ENCODE assay signal across 28 cellular contexts in genomic region chr20:4853004-4853403, GRCh38. TPM values are rescaled to one million over a fixed set of nuclear protein-coding genes. Genes with fewer than 3 reads are reported as not detected.
"Had no signal": no experiment of that assay in that cellular context is flagged by ENCODE, and none has a peak within 500 bp of the region (broad histone marks: within the 10 kb centered on the region; RNA-seq: fewer than 3 reads in every experiment).

No MANE protein-coding gene starts in this region.

- DNase-seq: activated CD4-positive, alpha-beta memory T cell treated with anti-CD3 and anti-CD28 coated beads, Interleukin-2, amount 10 ng/mL, durations not matched to agents 7 days and 5 days; activated CD4-positive, alpha-beta T cell treated with anti-CD3 and anti-CD28 coated beads for 36 hours; activated CD4-positive, alpha-beta T cell treated with anti-CD3 and anti-CD28 coated beads, Interleukin-2, amount 10 ng/mL, durations not matched to agents 24 days and 14 days; activated CD4-positive, alpha-beta T cell treated with anti-CD3 and anti-CD28 coated beads, Interleukin-2, amount 50 U/mL, for 4 hours; activated CD4-positive, CD25-positive, alpha-beta regulatory T cell; activated CD4-positive, CD25-positive, alpha-beta regulatory T cell treated with anti-CD3 and anti-CD28 coated beads, Interleukin-2, amount 50 U/mL, for 72 hours; activated effector memory CD4-positive, alpha-beta T cell treated with anti-CD3 and anti-CD28 coated beads, Interleukin-2, amount 50 U/mL, for 16 hours; activated naive CD4-positive, alpha-beta T cell treated with anti-CD3 and anti-CD28 coated beads for 36 hours; activated naive CD8-positive, alpha-beta T cell treated with anti-CD3 and anti-CD28 coated beads for 36 hours; activated naive CD8-positive, alpha-beta T cell treated with anti-CD3 and anti-CD28 coated beads, Interleukin-2, amount 50 U/mL, for 24 hours; activated T-cell treated with anti-CD3 and anti-CD28 coated beads, Interleukin-2, amount 50 U/mL, for 1 hour; activated T-cell treated with anti-CD3 and anti-CD28 coated beads, Interleukin-2, amount 50 U/mL, for 48 hours; amygdala; aorta; central memory CD4-positive, alpha-beta T cell; cerebellar nuclear complex; colonic mucosa; effector CD8-positive, alpha-beta T cell; foreskin keratinocyte; gastrocnemius medialis; SW 1271; T-cell; T1000 had no signal

- H3K27me3 ChIP-seq: adrenal gland, breast epithelium, cardiac muscle cell, colonic mucosa, foreskin keratinocyte, gastrocnemius medialis had no signal

- H3K4me3 ChIP-seq: adrenal gland, breast epithelium, cardiac muscle cell, colonic mucosa, gastrocnemius medialis had no signal

- H3K4me1 ChIP-seq: adrenal gland, breast epithelium, colonic mucosa, foreskin keratinocyte, gastrocnemius medialis had no signal

- FAIRE-seq: endothelial cell of umbilical vein had no signal

- H3K36me3 ChIP-seq: breast epithelium, cardiac muscle cell, colonic mucosa had no signal

- H3K9me3 ChIP-seq: adrenal gland, breast epithelium, colonic mucosa, gastrocnemius medialis had no signal

- ATAC-seq: activated CD4-positive, alpha-beta T cell treated with anti-CD3 and anti-CD28 coated beads for 36 hours; activated naive CD8-positive, alpha-beta T cell treated with anti-CD3 and anti-CD28 coated beads, Interleukin-2, amount 50 U/mL, for 24 hours; foreskin keratinocyte; gastrocnemius medialis; T-cell had no signal

- H3K27ac ChIP-seq: adrenal gland, breast epithelium, cardiac muscle cell, colonic mucosa, epithelial cell of prostate, foreskin keratinocyte, gastrocnemius medialis had no signal

RNA-seq across cellular contexts. Expression of gene RASSF2, which starts 29.6 kb away (rescaled TPM):
- total RNA-seq: foreskin keratinocyte had no signal
- polyA plus RNA-seq: foreskin keratinocyte had no signal
